26 cellular contexts compared by ENCODE assay signal in genomic region chr12:128856791-128857078, GRCh38. TPM values are rescaled to one million over a fixed set of nuclear protein-coding genes. Genes with fewer than 3 reads are reported as not detected.
"Had no signal": no experiment of that assay in that cellular context is flagged by ENCODE, and none has a peak within 500 bp of the region (broad histone marks: within the 10 kb centered on the region; RNA-seq: fewer than 3 reads in every experiment).

No MANE protein-coding gene starts in this region.

- H3K27ac Mint-ChIP-seq: memory B cell, nephron, type B pancreatic cell had no signal

- H3K27ac ChIP-seq: coronary artery, suprapubic skin, thyroid gland, uterus had no signal

- H3K9me3 ChIP-seq: heart left ventricle, suprapubic skin, thyroid gland, uterus had no signal

- H3K9me3 Mint-ChIP-seq: memory B cell, nephron, type B pancreatic cell had no signal

- H3K4me1 ChIP-seq: uterus had no signal

- H3K4me3 ChIP-seq: coronary artery, dorsolateral prefrontal cortex, heart left ventricle, skin epidermis, suprapubic skin, thyroid gland, uterus had no signal

- H3K27me3 ChIP-seq: thyroid gland, uterus had no signal

- DNase-seq: effector CD8-positive, alpha-beta T cell; heart left ventricle; hypothalamus; kidney glomerular epithelial cell; naive B cell; posterior cingulate gyrus; stimulated activated CD4-positive, alpha-beta T cell treated with anti-CD3 and anti-CD28 coated beads, Interleukin-12 subunit alpha, Interleukin-12 subunit beta, amount 100 ng/mL, for 4 hours; stimulated activated naive CD4-positive, alpha-beta T cell; thyroid gland; uterus had no signal

- H3K36me3 ChIP-seq: heart left ventricle, suprapubic skin, thyroid gland, uterus had no signal

- H3K36me3 Mint-ChIP-seq: memory B cell, naive B cell, type B pancreatic cell had no signal

- H3K4me3 Mint-ChIP-seq: memory B cell, type B pancreatic cell had no signal

- ATAC-seq: esophagus mucosa, heart left ventricle, sciatic nerve had no signal

- FAIRE-seq: endometrium, frontal cortex, islet of Langerhans had no signal

RNA-seq across cellular contexts. Expression of gene GLT1D1, which starts 3.5 kb away (rescaled TPM):
- total RNA-seq: glomerular endothelial cell, osteoblast, pulmonary artery endothelial cell had no signal
- polyA plus RNA-seq: fibroblast of lung had no signal
